1 cellular context compared by ENCODE assay signal in the genomic region with DNA sequence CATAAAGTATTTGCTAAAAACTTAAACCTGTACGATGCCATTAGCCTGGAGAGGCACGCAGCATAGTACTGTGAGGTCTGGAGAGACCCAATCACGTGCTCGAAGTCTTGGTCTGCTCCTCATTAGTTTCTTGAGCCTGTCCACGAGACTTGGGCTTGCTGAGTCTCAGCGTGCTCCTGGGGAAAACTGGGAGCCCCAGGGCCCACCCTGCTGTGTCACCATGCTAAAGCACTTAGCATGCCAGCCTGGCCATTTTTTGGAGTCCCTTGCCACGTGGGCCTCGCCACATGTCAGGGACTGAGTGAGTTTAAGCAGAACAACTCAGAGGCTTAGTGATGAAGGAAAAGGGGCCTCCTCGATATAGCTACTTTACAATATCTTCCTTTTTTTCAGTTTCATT.
TF ChIP-seq lines count a peak whose summit lies in the region.

No MANE protein-coding gene starts in this region.

TF ChIP-seq in K562, 482 proteins besides CTCF, POLR2A, EP300 and RAD21:
- no peak for TF ChIP-seq IFI16 (CRISPR knock-in tag; IDR thresholded peaks at IDR 0.05)
- TF ChIP-seq RBFOX2 (IDR thresholded peaks at IDR 0.05; ENCODE audit: low read depth, low read length) = peak; percentile 60; the same call in 1 of the 2 replicates
- TF ChIP-seq POLR2G (IDR thresholded peaks at IDR 0.05; ENCODE audit: low read depth, low read length) = 0 out of 2 replicates have a peak, but pooled peaks have one; percentile 33
- TF ChIP-seq, protein P1, sequence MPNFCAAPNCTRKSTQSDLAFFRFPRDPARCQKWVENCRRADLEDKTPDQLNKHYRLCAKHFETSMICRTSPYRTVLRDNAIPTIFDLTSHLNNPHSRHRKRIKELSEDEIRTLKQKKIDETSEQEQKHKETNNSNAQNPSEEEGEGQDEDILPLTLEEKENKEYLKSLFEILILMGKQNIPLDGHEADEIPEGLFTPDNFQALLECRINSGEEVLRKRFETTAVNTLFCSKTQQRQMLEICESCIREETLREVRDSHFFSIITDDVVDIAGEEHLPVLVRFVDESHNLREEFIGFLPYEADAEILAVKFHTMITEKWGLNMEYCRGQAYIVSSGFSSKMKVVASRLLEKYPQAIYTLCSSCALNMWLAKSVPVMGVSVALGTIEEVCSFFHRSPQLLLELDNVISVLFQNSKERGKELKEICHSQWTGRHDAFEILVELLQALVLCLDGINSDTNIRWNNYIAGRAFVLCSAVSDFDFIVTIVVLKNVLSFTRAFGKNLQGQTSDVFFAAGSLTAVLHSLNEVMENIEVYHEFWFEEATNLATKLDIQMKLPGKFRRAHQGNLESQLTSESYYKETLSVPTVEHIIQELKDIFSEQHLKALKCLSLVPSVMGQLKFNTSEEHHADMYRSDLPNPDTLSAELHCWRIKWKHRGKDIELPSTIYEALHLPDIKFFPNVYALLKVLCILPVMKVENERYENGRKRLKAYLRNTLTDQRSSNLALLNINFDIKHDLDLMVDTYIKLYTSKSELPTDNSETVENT (CRISPR knock-in tag; IDR thresholded peaks at IDR 0.05) = 0 out of 2 replicates have a peak, but pooled peaks have one; percentile 43
- TF ChIP-seq, protein P2, sequence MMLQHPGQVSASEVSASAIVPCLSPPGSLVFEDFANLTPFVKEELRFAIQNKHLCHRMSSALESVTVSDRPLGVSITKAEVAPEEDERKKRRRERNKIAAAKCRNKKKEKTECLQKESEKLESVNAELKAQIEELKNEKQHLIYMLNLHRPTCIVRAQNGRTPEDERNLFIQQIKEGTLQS (IDR thresholded peaks at IDR 0.05) = no peak
- TF ChIP-seq, protein P2 (CRISPR knock-in tag; conservative IDR thresholded peaks at IDR 0.05) = 0 out of 2 replicates have a peak, but pooled peaks have one; percentile 22
- peak; percentile 41 for TF ChIP-seq WHSC1 (IDR thresholded peaks at IDR 0.05; ENCODE audit: low read length)
